In genomic region chr4:98261291-98262271, GRCh38 we compare ENCODE assay signal across 8 cellular contexts. TPM values are rescaled to one million over a fixed set of nuclear protein-coding genes. Genes with fewer than 3 reads are reported as not detected.
DNase-seq lines count a peak whose midpoint lies in the region; TF ChIP-seq lines count a peak whose summit lies in the region.

RAP1GDS1 (plus strand) TSS chr4:98261384; CDS start chr4:98261566, 182 bp downstream.

- H3K36me3 ChIP-seq in H7 (replicated peaks; ENCODE audit: control insufficient read depth, insufficient read depth, low read length) (no peaks in the 10 kb centered on the region), MG63 (peaks cover 5% of the 10 kb centered on the region; the same call in 1 of the 2 replicates), mammary epithelial cell (ENCODE audit: insufficient read depth, low read length) (no peaks in the 10 kb centered on the region), iPS-20b (ENCODE audit: insufficient read depth, low read depth, low read length) (no peaks in the 10 kb centered on the region), skeletal muscle satellite cell (ENCODE audit: insufficient read depth, low read length) (no peaks in the 10 kb centered on the region)

- H3K9ac ChIP-seq in mammary epithelial cell (ENCODE audit: insufficient read depth, low read length) (peak within 1 kb of the TSS; percentile 79), iPS-20b (ENCODE audit: low read depth, low read length) (peak within 1 kb of the TSS; percentile 94), skeletal muscle satellite cell (ENCODE audit: low read depth, low read length) (peak within 1 kb of the TSS; percentile 99)

- peak within 1 kb of the TSS; percentile 91 for H2AFZ ChIP-seq in mammary epithelial cell (ENCODE audit: low read depth, low read length)

- peak; percentile 39 for DNase-seq in GM04503 (ENCODE audit: low read depth)
- DNase-seq in H7, result peak; percentile 93
- DNase-seq in MG63, result peak; percentile 50
- peak; percentile 71 for DNase-seq in mammary epithelial cell
- no peak for DNase-seq in SHP77 (lab: John Stamatoyannopoulos, UW)

- H3K4me3 ChIP-seq in H7 (ENCODE audit: insufficient read depth, low read depth, low read length) (peak within 1 kb of the TSS; percentile 77), MG63 (peak within 1 kb of the TSS; percentile 85), mammary epithelial cell (replicated peaks in 1 of 3; ENCODE audit: insufficient read depth in 1 of 3, low read depth in 2 of 3, low read length in 3 of 3) (peak within 1 kb of the TSS; percentile 74 to 95 (median 87)), iPS-20b (ENCODE audit: low read length) (peak within 1 kb of the TSS; percentile 83), skeletal muscle satellite cell (ENCODE audit: low read length) (peak within 1 kb of the TSS; percentile 99)

- WGBS in mammary epithelial cell (ENCODE audit: low coverage, missing lambda C conversion rate), result 5% methylated on average over 28 of the region's 103 CpGs

- BruUV-seq in mammary epithelial cell (replicated peaks; lab: Mats Ljungman, UMichigan), result no TSS peak

- in situ Hi-C loops in mammary epithelial cell (cut with MboI; ENCODE audit: low sequenced_read_pairs in 2 of 2), result loop anchor here in 1 of 2 donors (25.0 kb wide), 1 partner anchor 99 kb away; no protein-coding TSS in a partner anchor

- intact Hi-C loops in T-helper 2 cell treated with Interferon-gamma antibody and Interleukin-4, amounts not matched to agents 100 ng/mL and 5 ng/mL, for 36 hours (cut with micrococcal nuclease), result loop anchor here (1.0 to 10.0 kb wide), 9 partner anchors 27 to 1686 kb away; partner anchors contain the start of genes DAPP1, DNAJB14, EIF4E and METAP1
- intact Hi-C loops in mammary epithelial cell (cut with micrococcal nuclease), result loop anchor here (2.0 to 10.0 kb wide), 6 partner anchors 94 to 396 kb away; partner anchors contain the start of genes STPG2 and TSPAN5

- H4K20me1 ChIP-seq in mammary epithelial cell (ENCODE audit: insufficient read depth, low read length), result no peaks in the 10 kb centered on the region

- H3K9me3 ChIP-seq in MG63 (no peaks in the 10 kb centered on the region), mammary epithelial cell (replicated peaks; ENCODE audit: insufficient read depth, low read length) (no peaks in the 10 kb centered on the region), iPS-20b (ENCODE audit: insufficient read depth, low read depth, low read length) (no peaks in the 10 kb centered on the region), skeletal muscle satellite cell (replicated peaks; ENCODE audit: low read length) (no peaks in the 10 kb centered on the region)

- peak within 1 kb of the TSS; percentile 98 for H3K4me2 ChIP-seq in mammary epithelial cell (ENCODE audit: insufficient read depth, low read depth, low read length)
- H3K4me2 ChIP-seq in skeletal muscle satellite cell (ENCODE audit: low read length), result peak within 1 kb of the TSS; percentile 97

- H3K27ac ChIP-seq in mammary epithelial cell (ENCODE audit: insufficient read depth, low read depth, low read length) (peak within 1 kb of the TSS; percentile 84), iPS-20b (ENCODE audit: low read length) (peak within 1 kb of the TSS; percentile 94)

- CTCF ChIA-PET in mammary epithelial cell (lab: Charles Lee; ENCODE audit: low non-redundant PET), result interaction anchor here (0.6 kb wide), 1 partner anchor 430 kb away, joined by 4 read pairs; no protein-coding TSS in a partner anchor

- H3K27me3 ChIP-seq in H7 (ENCODE audit: control insufficient read depth, insufficient read depth, low read length), result no peaks in the 10 kb centered on the region
- no peaks in the 10 kb centered on the region for H3K27me3 ChIP-seq in MG63
- H3K27me3 ChIP-seq in mammary epithelial cell (ENCODE audit: insufficient read depth, low read length), result no peaks in the 10 kb centered on the region
- peaks cover 9% of the 10 kb centered on the region; the same call in 1 of the 2 replicates for H3K27me3 ChIP-seq in iPS-20b (ENCODE audit: insufficient read depth, low read length)
- no peaks in the 10 kb centered on the region for H3K27me3 ChIP-seq in skeletal muscle satellite cell (ENCODE audit: control insufficient read depth, insufficient read depth, low read length)

- TF ChIP-seq CTCF in mammary epithelial cell (conservative IDR thresholded peaks at IDR 0.05 in 1 of 2, IDR thresholded peaks at IDR 0.05 in 1 of 2; ENCODE audit: extremely low read depth in 1 of 2, insufficient read depth in 1 of 2, low read depth in 1 of 2, low read length in 2 of 2), result no peak

- dilution Hi-C loops in mammary epithelial cell (cut with HindIII; ENCODE audit: low sequenced_read_pairs), result no loop called here

- H3K79me2 ChIP-seq in mammary epithelial cell (ENCODE audit: insufficient read depth, low read length), result peaks cover 64% of the 10 kb centered on the region

- H3K4me1 ChIP-seq in mammary epithelial cell (ENCODE audit: insufficient read depth, low read length) (peaks cover 13% of the 10 kb centered on the region), iPS-20b (ENCODE audit: insufficient read depth, low read length) (peaks cover 15% of the 10 kb centered on the region), skeletal muscle satellite cell (ENCODE audit: control insufficient read depth, insufficient read depth, low read length) (peaks cover 17% of the 10 kb centered on the region)

RNA-seq across cellular contexts. Expression of gene RAP1GDS1, which starts in this region (rescaled TPM):
- total RNA-seq in H7 (2014; rRNA removed; shearing (Covaris generic)), result 37.2 and 53.0 TPM in 2 replicates
- total RNA-seq in MG63 (2014; rRNA removed; shearing (Covaris generic); ENCODE audit: low replicate concordance), result 59.4 and 119 TPM in 2 replicates
- 63.9 and 73.1 TPM in 2 replicates for total RNA-seq in T-helper 2 cell treated with Interferon-gamma antibody and Interleukin-4, amounts not matched to agents 100 ng/mL and 5 ng/mL, for 36 hours
- total RNA-seq in mammary epithelial cell, result 10 to 100 TPM; 86.9 to 91.9 TPM
- 54.8 TPM for polyA plus RNA-seq in mammary epithelial cell
- polyA minus RNA-seq in mammary epithelial cell, result 68.0 TPM
- 54.4 and 66.2 TPM in 2 replicates for total RNA-seq in skeletal muscle satellite cell (2012; rRNA removed)

Comparison
In these comparisons a context has a peak if more than half of its experiments do, and no peak if none do; other contexts are left out.
1. DNase-seq: peak in GM04503 (single experiment), H7 (single experiment), MG63 (single experiment) and mammary epithelial cell (single experiment); none in SHP77 (0 of 2).
2. Peak in every context shown above with its lines, with median percentiles within 50 percentile points of each other: H3K4me3 ChIP-seq and H3K9ac ChIP-seq.